Comparison of ENCODE assay signal across 19 cellular contexts in the genomic region with DNA sequence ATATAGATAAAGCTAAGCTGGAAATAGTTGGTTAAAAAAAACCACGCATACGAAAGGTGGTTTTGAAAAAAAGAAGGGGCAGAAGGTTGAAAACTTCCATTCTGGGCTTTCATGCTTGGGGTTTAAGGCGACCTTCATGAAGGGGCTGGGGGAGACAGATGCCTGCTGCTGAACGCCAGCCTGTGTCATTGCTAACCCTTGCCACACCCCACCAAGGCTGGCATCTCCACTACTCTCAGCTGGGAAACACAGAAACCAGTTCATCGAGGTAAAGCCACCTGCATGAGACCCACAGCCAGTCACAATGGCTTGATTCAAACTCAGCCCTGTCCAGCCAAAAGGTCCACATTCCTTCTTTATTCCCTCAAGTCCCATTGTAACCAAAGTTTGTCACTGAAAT.
DNase-seq lines count a peak whose midpoint lies in the region; ATAC-seq, FAIRE-seq and TF ChIP-seq lines count a peak whose summit lies in the region.
"Had no signal": no experiment of that assay in that cellular context is flagged by ENCODE, and none has a peak within 500 bp of the region (broad histone marks: within the 10 kb centered on the region; RNA-seq: fewer than 3 reads in every experiment).

No MANE protein-coding gene starts in this region.

- H4K20me1 ChIP-seq in DND-41 (ENCODE audit: insufficient read depth, low read length) = peaks cover 7% of the 10 kb centered on the region
- H4K20me1 ChIP-seq: BLaER1 had no signal

- ATAC-seq in DND-41 (ENCODE audit: insufficient read depth, low read depth) = peak; percentile 64; the same call in 2 of the 3 replicates
- ATAC-seq in central memory CD8-positive, alpha-beta T cell (replicated peaks; ENCODE audit: extremely low read depth, poor library complexity, severe bottlenecking) = no peak
- ATAC-seq: CD8-positive, alpha-beta T cell; HCT116 had no signal

- no peak overlapping the region for H3K4me3 Mint-ChIP-seq in central memory CD8-positive, alpha-beta T cell
- H3K4me3 Mint-ChIP-seq: B cell; CD4-positive, CD25-positive, alpha-beta regulatory T cell; CD8-positive, alpha-beta T cell; GM23338; H9 had no signal

- H3K9me3 Mint-ChIP-seq in central memory CD8-positive, alpha-beta T cell = no peaks in the 10 kb centered on the region
- H3K9me3 Mint-ChIP-seq: CD8-positive, alpha-beta T cell had no signal

- peak overlapping the region; percentile 32 for H3K27ac ChIP-seq in DND-41 (ENCODE audit: low read length)
- H3K27ac ChIP-seq: BLaER1, C4-2B had no signal

- peaks cover 62% of the 10 kb centered on the region for H3K79me2 ChIP-seq in DND-41 (ENCODE audit: insufficient read depth, low read length)

- no peak overlapping the region for H2AFZ ChIP-seq in DND-41 (ENCODE audit: low read depth, low read length)
- H2AFZ ChIP-seq: GM23338 had no signal

- no peaks in the 10 kb centered on the region for H3K36me3 Mint-ChIP-seq in central memory CD8-positive, alpha-beta T cell (ENCODE audit: insufficient read depth)

- H3K27ac Mint-ChIP-seq in central memory CD8-positive, alpha-beta T cell (ENCODE audit: low read depth) = peak overlapping the region; percentile 23
- H3K27ac Mint-ChIP-seq: B cell; CD8-positive, alpha-beta T cell; GM23338; H9 had no signal

- no peak overlapping the region for H3K9ac ChIP-seq in DND-41 (ENCODE audit: low read depth, low read length)
- H3K9ac ChIP-seq: BLaER1 had no signal

- peaks cover 90% of the 10 kb centered on the region for H3K36me3 ChIP-seq in DND-41 (ENCODE audit: insufficient read depth, low read length)
- H3K36me3 ChIP-seq: BLaER1 had no signal

- no peaks in the 10 kb centered on the region for H3K27me3 ChIP-seq in DND-41 (ENCODE audit: insufficient read depth, low read length, poor library complexity)
- H3K27me3 ChIP-seq: BLaER1 had no signal

- no peaks in the 10 kb centered on the region for H3K27me3 Mint-ChIP-seq in central memory CD8-positive, alpha-beta T cell
- H3K27me3 Mint-ChIP-seq: B cell; CD4-positive, CD25-positive, alpha-beta regulatory T cell had no signal

- H3K4me3 ChIP-seq in DND-41 (ENCODE audit: low read depth in 1 of 2, low read length in 2 of 2) = no peak overlapping the region
- H3K4me3 ChIP-seq: BLaER1, GM23338 had no signal

- H3K4me1 ChIP-seq in DND-41 (ENCODE audit: insufficient read depth, low read length) = peaks cover 9% of the 10 kb centered on the region; the same call in 1 of the 2 replicates
- H3K4me1 ChIP-seq: BLaER1, Caco-2 had no signal

- TF ChIP-seq CTCF in DND-41 (IDR thresholded peaks at IDR 0.05; ENCODE audit: borderline replicate concordance, extremely low read depth, low read length, poor library complexity, severe bottlenecking) = no peak

- no peak overlapping the region for H3K4me2 ChIP-seq in DND-41 (ENCODE audit: insufficient read depth, low read length)
- H3K4me2 ChIP-seq: BLaER1, GM23338 had no signal

- H3K4me1 Mint-ChIP-seq in central memory CD8-positive, alpha-beta T cell = no peaks in the 10 kb centered on the region
- H3K4me1 Mint-ChIP-seq: B cell had no signal

- H3K9me3 ChIP-seq in DND-41 (ENCODE audit: insufficient read depth, low read length, severe bottlenecking) = no peaks in the 10 kb centered on the region
- H3K9me3 ChIP-seq: Caco-2 had no signal

- FAIRE-seq in frontal cortex (lab: Jason Lieb, UNC) = no peak
- FAIRE-seq: GM12891, GM18507 had no signal

- no peak for DNase-seq in DND-41
- DNase-seq in central memory CD8-positive, alpha-beta T cell (ENCODE audit: low spot score in 2 of 2) = no peak
- peak; percentile 4 for DNase-seq in mucosa of gallbladder (ENCODE audit: low spot score)
- DNase-seq in frontal cortex (ENCODE audit: low spot score in 2 of 2) = no peak
- DNase-seq in inferior parietal cortex (ENCODE audit: extremely low spot score) = no peak
- DNase-seq in NCI-H510A treated with DMSO at 0.1 percent for 48 hours (lab: John Stamatoyannopoulos, UW) = no peak
- DNase-seq: Caco-2; CD4-positive, CD25-positive, alpha-beta regulatory T cell; DMS79; GF-D8; H9 had no signal
